Comparison of ENCODE assay signal across 9 cellular contexts in the genomic region with DNA sequence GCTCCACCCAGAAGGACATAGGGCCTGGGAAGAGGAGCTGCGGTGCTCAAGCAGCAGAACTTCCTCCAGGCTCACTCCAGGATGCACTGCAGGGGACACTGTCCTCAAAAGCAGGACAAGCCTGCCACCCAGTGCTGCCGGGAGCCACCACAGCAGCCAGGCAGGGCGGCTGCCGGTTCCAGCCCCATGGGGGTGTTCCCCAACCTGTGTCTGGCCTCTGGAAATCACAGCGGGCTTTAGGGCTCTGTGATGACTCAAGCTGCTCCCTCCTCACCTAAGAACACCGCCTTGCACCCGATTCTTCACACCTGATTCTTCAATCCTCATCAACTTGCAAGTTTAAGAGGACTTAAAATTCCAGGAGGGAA.
A peak's percentile ranks its signal among the peaks of the same experiment; 100 is the strongest.
DNase-seq lines count a peak whose midpoint lies in the region; ATAC-seq and TF ChIP-seq lines count a peak whose summit lies in the region.
"Had no signal": no experiment of that assay in that cellular context is flagged by ENCODE, and none has a peak within 500 bp of the region (broad histone marks: within the 10 kb centered on the region; RNA-seq: fewer than 3 reads in every experiment).

No MANE protein-coding gene starts in this region.

- DNase-seq in DMS 273 (lab: John Stamatoyannopoulos, UW; ENCODE audit: unreplicated experiment): peak; percentile 50
- DNase-seq in DMS 273 treated with DMSO at 0.1 percent for 48 hours (lab: John Stamatoyannopoulos, UW): no peak
- DNase-seq in HFFc6: peak; percentile 4
- peak; percentile 9 to 28 for DNase-seq in SW 1271 (lab: John Stamatoyannopoulos, UW)
- DNase-seq in islet precursor cell: peak; percentile 69
- DNase-seq in NCI-H1092 treated with DMSO at 0.1 percent for 48 hours (lab: John Stamatoyannopoulos, UW): no peak
- DNase-seq: effector CD4-positive, alpha-beta T cell had no signal

- TF ChIP-seq CTCF in HFFc6 (IDR thresholded peaks at IDR 0.05): no peak; the same call in 1 of the 2 replicates

- no peaks in the 10 kb centered on the region for H3K36me3 Mint-ChIP-seq in HFFc6 (ENCODE audit: low read depth)

- no peak overlapping the region for H3K27ac Mint-ChIP-seq in HFFc6

- H3K27me3 Mint-ChIP-seq in HFFc6 (ENCODE audit: insufficient read depth): peaks cover 29% of the 10 kb centered on the region

- no peak overlapping the region for H3K4me3 Mint-ChIP-seq in HFFc6

- no peak for ATAC-seq in GM21619 (IDR thresholded peaks at IDR 0.05; ENCODE audit: unreplicated experiment)
- ATAC-seq in GM19395 (IDR thresholded peaks at IDR 0.05; ENCODE audit: unreplicated experiment): no peak

- H3K4me1 Mint-ChIP-seq in HFFc6 (ENCODE audit: low read depth): no peaks in the 10 kb centered on the region

- H3K9me3 Mint-ChIP-seq in HFFc6: no peaks in the 10 kb centered on the region

Comparison
In these comparisons a context has a peak if more than half of its experiments do, and no peak if none do; other contexts are left out.
1. DNase-seq: peak in DMS 273 (single experiment), HFFc6 (single experiment), SW 1271 (2 of 2) and islet precursor cell (single experiment); none in DMS 273 treated with DMSO at 0.1 percent for 48 hours (single experiment) and NCI-H1092 treated with DMSO at 0.1 percent for 48 hours (single experiment).